17 cellular contexts compared by ENCODE assay signal in the genomic region with DNA sequence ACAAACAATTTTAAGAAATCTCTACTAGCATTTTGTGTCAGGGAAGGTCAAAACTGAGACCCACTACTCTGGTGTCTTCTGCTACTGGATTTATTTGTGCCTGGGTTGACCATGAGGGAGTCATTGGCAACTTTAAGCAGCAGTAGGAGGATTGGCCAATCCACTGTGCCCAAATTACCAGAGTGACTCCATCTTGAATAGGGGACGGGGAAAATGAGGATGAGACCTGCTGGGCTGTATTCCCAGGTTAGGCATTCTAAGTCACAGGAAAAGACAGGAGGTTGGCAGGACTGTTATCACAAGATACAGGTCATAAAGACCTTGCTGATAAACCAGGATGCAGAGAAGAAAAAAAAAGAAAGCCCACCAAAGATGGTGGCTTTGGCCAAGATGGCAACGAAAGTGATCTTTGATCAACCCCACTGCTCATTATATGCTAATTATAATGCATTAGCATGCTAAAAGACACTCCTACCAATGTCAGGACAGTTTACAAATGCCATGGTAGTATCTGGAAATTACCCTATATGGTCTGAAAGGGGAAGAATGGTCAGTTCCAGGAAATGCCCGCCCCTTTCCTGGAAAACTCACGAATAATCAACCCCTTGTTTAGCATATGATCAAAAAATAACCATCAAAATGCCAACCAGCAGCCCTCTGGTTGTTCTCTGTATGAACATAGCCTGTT.
A peak's percentile ranks its signal among the peaks of the same experiment; 100 is the strongest.
DNase-seq lines count a peak whose midpoint lies in the region; ATAC-seq and TF ChIP-seq lines count a peak whose summit lies in the region.
"Had no signal": no experiment of that assay in that cellular context is flagged by ENCODE, and none has a peak within 500 bp of the region (broad histone marks: within the 10 kb centered on the region; RNA-seq: fewer than 3 reads in every experiment).

No MANE protein-coding gene starts in this region.

- in situ Hi-C loops in brain microvascular endothelial cell (cut with HindIII; ENCODE audit: low pct_ligation_motif_present, low sequenced_read_pairs): no loop called here

- H4K8ac ChIP-seq in trophoblast cell (ENCODE audit: low read depth, low read length): peak overlapping the region; percentile 38

- no peak overlapping the region for H3K23ac ChIP-seq in trophoblast cell (ENCODE audit: low read length)

- H2BK5ac ChIP-seq in trophoblast cell (ENCODE audit: low read depth, low read length, poor library complexity): no peak overlapping the region

- no peak for ATAC-seq in activated CD4-positive, alpha-beta T cell treated with anti-CD3 and anti-CD28 coated beads for 36 hours
- peak; percentile 33 for ATAC-seq in activated naive CD8-positive, alpha-beta T cell treated with anti-CD3 and anti-CD28 coated beads, Interleukin-2, amount 50 U/mL, for 24 hours

- peak; percentile 37 for DNase-seq in activated CD4-positive, alpha-beta T cell treated with anti-CD3 and anti-CD28 coated beads for 36 hours
- DNase-seq in activated CD4-positive, alpha-beta T cell treated with anti-CD3 and anti-CD28 coated beads, Interleukin-2, amount 10 ng/mL, durations not matched to agents 7 days and 5 days: no peak
- DNase-seq in MV-4-11 (lab: John Stamatoyannopoulos, UW) (peak; percentile 32), trophoblast cell (no peak), NCI-H187 treated with DMSO at 0.1 percent for 48 hours (lab: John Stamatoyannopoulos, UW) (no peak), WERI-Rb-1 (no peak), brain microvascular endothelial cell (no peak)
- peak; percentile 22 for DNase-seq in activated naive CD8-positive, alpha-beta T cell treated with anti-CD3 and anti-CD28 coated beads, Interleukin-2, amount 50 U/mL, for 24 hours
- DNase-seq: 8988T; CD8-positive, alpha-beta memory T cell; H7; NCI-H1436 treated with DMSO at 0.1 percent for 48 hours; NCI-H226; NCI-H526 treated with DMSO at 0.1 percent for 48 hours had no signal

- no peak overlapping the region for H3K18ac ChIP-seq in trophoblast cell (ENCODE audit: low read length)

- H3K9me3 ChIP-seq in trophoblast cell (ENCODE audit: insufficient read depth, low read depth, low read length) (no peaks in the 10 kb centered on the region), WERI-Rb-1 (ENCODE audit: severe bottlenecking) (no peaks in the 10 kb centered on the region)
- H3K9me3 ChIP-seq: BLaER1 had no signal

- no peak overlapping the region for H4K91ac ChIP-seq in trophoblast cell (ENCODE audit: low read depth, low read length)

- H3K4me1 Mint-ChIP-seq in activated CD4-positive, alpha-beta T cell treated with anti-CD3 and anti-CD28 coated beads for 36 hours: no peaks in the 10 kb centered on the region
- H3K4me1 Mint-ChIP-seq in activated CD4-positive, alpha-beta T cell treated with anti-CD3 and anti-CD28 coated beads, Interleukin-2, amount 10 ng/mL, durations not matched to agents 7 days and 5 days: no peaks in the 10 kb centered on the region
- H3K4me1 Mint-ChIP-seq in activated naive CD8-positive, alpha-beta T cell treated with anti-CD3 and anti-CD28 coated beads, Interleukin-2, amount 50 U/mL, for 24 hours: no peaks in the 10 kb centered on the region

- H2AK5ac ChIP-seq in trophoblast cell (ENCODE audit: low read length): no peak overlapping the region

- POLR2A ChIA-PET in activated CD4-positive, alpha-beta T cell treated with anti-CD3 and anti-CD28 coated beads for 36 hours (lab: Charles Lee): no interaction called here
- POLR2A ChIA-PET in activated CD4-positive, alpha-beta T cell treated with anti-CD3 and anti-CD28 coated beads, Interleukin-2, amount 10 ng/mL, durations not matched to agents 7 days and 5 days (lab: Charles Lee): no interaction called here

- no peak overlapping the region for H3K4me3 Mint-ChIP-seq in activated CD4-positive, alpha-beta T cell treated with anti-CD3 and anti-CD28 coated beads for 36 hours
- H3K4me3 Mint-ChIP-seq in activated CD4-positive, alpha-beta T cell treated with anti-CD3 and anti-CD28 coated beads, Interleukin-2, amount 10 ng/mL, durations not matched to agents 7 days and 5 days: no peak overlapping the region
- no peak overlapping the region for H3K4me3 Mint-ChIP-seq in activated naive CD8-positive, alpha-beta T cell treated with anti-CD3 and anti-CD28 coated beads, Interleukin-2, amount 50 U/mL, for 24 hours
- H3K4me3 Mint-ChIP-seq: CD8-positive, alpha-beta memory T cell had no signal

- no peaks in the 10 kb centered on the region for H3K27me3 ChIP-seq in trophoblast cell (ENCODE audit: insufficient read depth, low read length)
- no peaks in the 10 kb centered on the region for H3K27me3 ChIP-seq in WERI-Rb-1 (ENCODE audit: insufficient read depth, low read depth, severe bottlenecking)
- H3K27me3 ChIP-seq in brain microvascular endothelial cell (replicated peaks): no peaks in the 10 kb centered on the region
- H3K27me3 ChIP-seq: BLaER1 had no signal

- H3K27me3 Mint-ChIP-seq in activated CD4-positive, alpha-beta T cell treated with anti-CD3 and anti-CD28 coated beads for 36 hours: no peaks in the 10 kb centered on the region
- H3K27me3 Mint-ChIP-seq in activated CD4-positive, alpha-beta T cell treated with anti-CD3 and anti-CD28 coated beads, Interleukin-2, amount 10 ng/mL, durations not matched to agents 7 days and 5 days: no peaks in the 10 kb centered on the region
- no peaks in the 10 kb centered on the region for H3K27me3 Mint-ChIP-seq in activated naive CD8-positive, alpha-beta T cell treated with anti-CD3 and anti-CD28 coated beads, Interleukin-2, amount 50 U/mL, for 24 hours
- H3K27me3 Mint-ChIP-seq: CD8-positive, alpha-beta memory T cell; IgD-negative memory B cell had no signal

- H2BK12ac ChIP-seq in trophoblast cell (ENCODE audit: low read length): peak overlapping the region; percentile 84

- no peak overlapping the region for H3K4ac ChIP-seq in trophoblast cell (ENCODE audit: low read depth, low read length)

- no CpG with 5 or more reads among the region's 4 CpGs for WGBS in trophoblast cell (ENCODE audit: extremely low coverage, insufficient coverage, insufficient read length)

- no peak overlapping the region for H3K27ac Mint-ChIP-seq in activated CD4-positive, alpha-beta T cell treated with anti-CD3 and anti-CD28 coated beads for 36 hours
- no peak overlapping the region for H3K27ac Mint-ChIP-seq in activated CD4-positive, alpha-beta T cell treated with anti-CD3 and anti-CD28 coated beads, Interleukin-2, amount 10 ng/mL, durations not matched to agents 7 days and 5 days
- H3K27ac Mint-ChIP-seq in activated naive CD8-positive, alpha-beta T cell treated with anti-CD3 and anti-CD28 coated beads, Interleukin-2, amount 50 U/mL, for 24 hours: no peak overlapping the region
- H3K27ac Mint-ChIP-seq: IgD-negative memory B cell had no signal

- TF ChIP-seq CTCF in WERI-Rb-1 (IDR thresholded peaks at IDR 0.05; ENCODE audit: low read depth, low read length): no peak
- TF ChIP-seq CTCF in brain microvascular endothelial cell (IDR thresholded peaks at IDR 0.05; ENCODE audit: low read depth, low read length, missing control alignments): no peak

- no peak overlapping the region for H3K4me2 ChIP-seq in trophoblast cell (ENCODE audit: low read length)
- H3K4me2 ChIP-seq: BLaER1 had no signal

- H3K4me1 ChIP-seq in trophoblast cell (ENCODE audit: control insufficient read depth in 1 of 2, insufficient read depth in 2 of 2, low read length in 2 of 2): no peaks in the 10 kb centered on the region
- H3K4me1 ChIP-seq: BLaER1 had no signal

- H3K9me3 Mint-ChIP-seq in activated CD4-positive, alpha-beta T cell treated with anti-CD3 and anti-CD28 coated beads for 36 hours (ENCODE audit: low read depth): no peaks in the 10 kb centered on the region
- H3K9me3 Mint-ChIP-seq in activated CD4-positive, alpha-beta T cell treated with anti-CD3 and anti-CD28 coated beads, Interleukin-2, amount 10 ng/mL, durations not matched to agents 7 days and 5 days: peaks cover 5% of the 10 kb centered on the region
- peaks cover 3% of the 10 kb centered on the region for H3K9me3 Mint-ChIP-seq in activated naive CD8-positive, alpha-beta T cell treated with anti-CD3 and anti-CD28 coated beads, Interleukin-2, amount 50 U/mL, for 24 hours
- H3K9me3 Mint-ChIP-seq: CD8-positive, alpha-beta memory T cell; IgD-negative memory B cell had no signal

- H3K79me2 ChIP-seq in trophoblast cell (ENCODE audit: control insufficient read depth, insufficient read depth, low read length, poor library complexity): no peaks in the 10 kb centered on the region

- CTCF ChIA-PET in activated CD4-positive, alpha-beta T cell treated with anti-CD3 and anti-CD28 coated beads for 36 hours (lab: Charles Lee): interaction anchor here (1.2 to 1.4 kb wide), 2 partner anchors 10 to 46 kb away, joined by 3 to 8 read pairs; no protein-coding TSS in a partner anchor
- CTCF ChIA-PET in activated CD4-positive, alpha-beta T cell treated with anti-CD3 and anti-CD28 coated beads, Interleukin-2, amount 10 ng/mL, durations not matched to agents 7 days and 5 days (lab: Charles Lee): no interaction called here

- no peak overlapping the region for H4K12ac ChIP-seq in trophoblast cell (ENCODE audit: low read depth, low read length)

- H3K36me3 Mint-ChIP-seq in activated CD4-positive, alpha-beta T cell treated with anti-CD3 and anti-CD28 coated beads for 36 hours (ENCODE audit: low read depth): no peaks in the 10 kb centered on the region
- H3K36me3 Mint-ChIP-seq in activated CD4-positive, alpha-beta T cell treated with anti-CD3 and anti-CD28 coated beads, Interleukin-2, amount 10 ng/mL, durations not matched to agents 7 days and 5 days (ENCODE audit: low read depth): peaks cover 6% of the 10 kb centered on the region
- peaks cover 3% of the 10 kb centered on the region for H3K36me3 Mint-ChIP-seq in activated naive CD8-positive, alpha-beta T cell treated with anti-CD3 and anti-CD28 coated beads, Interleukin-2, amount 50 U/mL, for 24 hours (ENCODE audit: low read depth)

- no peak overlapping the region for H3K4me3 ChIP-seq in trophoblast cell (ENCODE audit: low read depth, low read length)
- no peak overlapping the region for H3K4me3 ChIP-seq in WERI-Rb-1 (ENCODE audit: low read depth, low read length)
- no peak overlapping the region for H3K4me3 ChIP-seq in brain microvascular endothelial cell (ENCODE audit: low read depth, low read length)
- H3K4me3 ChIP-seq: BLaER1 had no signal

- no peak overlapping the region for H3K14ac ChIP-seq in trophoblast cell (ENCODE audit: low read length)

- no peak overlapping the region for H2BK120ac ChIP-seq in trophoblast cell (ENCODE audit: insufficient read depth, low read length, poor library complexity)

- H3K27ac ChIP-seq in trophoblast cell (ENCODE audit: low read depth, low read length): no peak overlapping the region
- H3K27ac ChIP-seq in WERI-Rb-1: no peak overlapping the region
- no peak overlapping the region for H3K27ac ChIP-seq in brain microvascular endothelial cell
- H3K27ac ChIP-seq: BLaER1, RWPE1 had no signal

- no peak overlapping the region for H3K9ac ChIP-seq in trophoblast cell (ENCODE audit: low read length)
- H3K9ac ChIP-seq: BLaER1 had no signal

- peaks cover 10% of the 10 kb centered on the region for H3K79me1 ChIP-seq in trophoblast cell (ENCODE audit: low read length)

- no peak overlapping the region for H2AFZ ChIP-seq in trophoblast cell (ENCODE audit: insufficient read depth, low read length, poor library complexity)

- H3K36me3 ChIP-seq in trophoblast cell (ENCODE audit: control insufficient read depth in 1 of 2, insufficient read depth in 2 of 2, low read length in 2 of 2) (no peaks in the 10 kb centered on the region), WERI-Rb-1 (no peaks in the 10 kb centered on the region), brain microvascular endothelial cell (replicated peaks) (no peaks in the 10 kb centered on the region)
- H3K36me3 ChIP-seq: BLaER1 had no signal

- intact Hi-C loops in activated CD4-positive, alpha-beta T cell treated with anti-CD3 and anti-CD28 coated beads for 36 hours (cut with DNase I, micrococcal nuclease): no loop called here

Comparison
In these comparisons a context has a peak if more than half of its experiments do, and no peak if none do; other contexts are left out.
1. DNase-seq: peak in activated CD4-positive, alpha-beta T cell treated with anti-CD3 and anti-CD28 coated beads for 36 hours (single experiment), MV-4-11 (single experiment) and activated naive CD8-positive, alpha-beta T cell treated with anti-CD3 and anti-CD28 coated beads, Interleukin-2, amount 50 U/mL, for 24 hours (single experiment); none in activated CD4-positive, alpha-beta T cell treated with anti-CD3 and anti-CD28 coated beads, Interleukin-2, amount 10 ng/mL, durations not matched to agents 7 days and 5 days (single experiment), trophoblast cell (0 of 2), NCI-H187 treated with DMSO at 0.1 percent for 48 hours (single experiment), WERI-Rb-1 (single experiment) and brain microvascular endothelial cell (single experiment).